Comparison of ENCODE assay signal across 2 cellular contexts in the genomic region with DNA sequence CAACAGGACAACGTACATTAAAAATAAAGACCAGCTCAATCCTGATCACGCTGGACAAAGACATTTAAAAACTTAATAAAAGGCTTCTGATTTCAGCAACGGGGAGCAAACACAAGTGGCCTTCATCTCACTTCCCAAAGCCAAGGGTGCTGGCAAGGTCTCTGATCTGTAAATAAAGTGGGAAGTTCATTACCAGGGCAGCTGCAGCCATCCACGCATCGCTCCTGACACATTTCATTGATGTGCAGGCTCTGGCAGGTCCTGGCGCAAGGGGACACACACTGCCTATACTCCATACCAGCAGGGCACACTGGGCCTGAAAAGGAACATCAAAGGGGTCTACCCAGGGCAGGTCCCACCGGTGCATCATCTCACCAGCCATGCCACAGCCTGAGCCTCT.
TF ChIP-seq lines count a peak whose summit lies in the region.

No MANE protein-coding gene starts in this region.

TF ChIP-seq in IMR-90, 13 proteins besides CTCF, POLR2A, EP300 and RAD21:
- TF ChIP-seq NFE2L2 (IDR thresholded peaks at IDR 0.05; ENCODE audit: low read depth, low read length) (no peak), CEBPB (IDR thresholded peaks at IDR 0.05; ENCODE audit: low read depth, low read length) (no peak), FOS (IDR thresholded peaks at IDR 0.05; ENCODE audit: low read depth, low read length) (no peak), BHLHE40 (IDR thresholded peaks at IDR 0.05; ENCODE audit: low read depth, low read length) (no peak), RCOR1 (IDR thresholded peaks at IDR 0.05; ENCODE audit: insufficient replicate concordance, low read length) (no peak), CHD1 (IDR thresholded peaks at IDR 0.05; ENCODE audit: low read depth, low read length) (no peak), RFX5 (IDR thresholded peaks at IDR 0.05; ENCODE audit: low read depth, low read length) (no peak), MAFK (IDR thresholded peaks at IDR 0.05; ENCODE audit: low read depth, low read length) (no peak), MXI1 (IDR thresholded peaks at IDR 0.05; ENCODE audit: borderline replicate concordance, low read depth, low read length) (no peak), SMC3 (IDR thresholded peaks at IDR 0.05; ENCODE audit: low read depth, low read length) (no peak), MAZ (IDR thresholded peaks at IDR 0.05; ENCODE audit: borderline replicate concordance, low read depth, low read length) (no peak)
- TF ChIP-seq, protein P1, sequence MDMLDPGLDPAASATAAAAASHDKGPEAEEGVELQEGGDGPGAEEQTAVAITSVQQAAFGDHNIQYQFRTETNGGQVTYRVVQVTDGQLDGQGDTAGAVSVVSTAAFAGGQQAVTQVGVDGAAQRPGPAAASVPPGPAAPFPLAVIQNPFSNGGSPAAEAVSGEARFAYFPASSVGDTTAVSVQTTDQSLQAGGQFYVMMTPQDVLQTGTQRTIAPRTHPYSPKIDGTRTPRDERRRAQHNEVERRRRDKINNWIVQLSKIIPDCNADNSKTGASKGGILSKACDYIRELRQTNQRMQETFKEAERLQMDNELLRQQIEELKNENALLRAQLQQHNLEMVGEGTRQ (IDR thresholded peaks at IDR 0.05; ENCODE audit: low read depth, low read length) = no peak
- TF ChIP-seq, protein P2, sequence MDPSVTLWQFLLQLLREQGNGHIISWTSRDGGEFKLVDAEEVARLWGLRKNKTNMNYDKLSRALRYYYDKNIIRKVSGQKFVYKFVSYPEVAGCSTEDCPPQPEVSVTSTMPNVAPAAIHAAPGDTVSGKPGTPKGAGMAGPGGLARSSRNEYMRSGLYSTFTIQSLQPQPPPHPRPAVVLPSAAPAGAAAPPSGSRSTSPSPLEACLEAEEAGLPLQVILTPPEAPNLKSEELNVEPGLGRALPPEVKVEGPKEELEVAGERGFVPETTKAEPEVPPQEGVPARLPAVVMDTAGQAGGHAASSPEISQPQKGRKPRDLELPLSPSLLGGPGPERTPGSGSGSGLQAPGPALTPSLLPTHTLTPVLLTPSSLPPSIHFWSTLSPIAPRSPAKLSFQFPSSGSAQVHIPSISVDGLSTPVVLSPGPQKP (IDR thresholded peaks at IDR 0.05; ENCODE audit: borderline replicate concordance, low read depth, low read length) = no peak

TF ChIP-seq in HepG2, 621 proteins besides CTCF, POLR2A, EP300 and RAD21 (continues in another document):
- TF ChIP-seq SOX6 (IDR thresholded peaks at IDR 0.05) = no peak
- TF ChIP-seq SOX6 (CRISPR knock-in tag; IDR thresholded peaks at IDR 0.05) = peak; percentile 64
- peak; percentile 57 for TF ChIP-seq NR2F6 (IDR thresholded peaks at IDR 0.05)
- TF ChIP-seq NR2F6 (CRISPR knock-in tag; IDR thresholded peaks at IDR 0.05) = peak; percentile 61
- TF ChIP-seq ZNF607 (CRISPR knock-in tag; IDR thresholded peaks at IDR 0.05; ENCODE audit: borderline replicate concordance) = no peak; the same call in 1 of the 2 replicates
- no peak for TF ChIP-seq CCAR2 (optimal IDR thresholded peaks at IDR 0.05; ENCODE audit: low read depth, low read length)
- peak; percentile 70; the same call in 1 of the 2 replicates for TF ChIP-seq FOXA3 (CRISPR knock-in tag; IDR thresholded peaks at IDR 0.05)
- no peak for TF ChIP-seq WIZ (CRISPR knock-in tag; IDR thresholded peaks at IDR 0.05)
- TF ChIP-seq, protein P3, sequence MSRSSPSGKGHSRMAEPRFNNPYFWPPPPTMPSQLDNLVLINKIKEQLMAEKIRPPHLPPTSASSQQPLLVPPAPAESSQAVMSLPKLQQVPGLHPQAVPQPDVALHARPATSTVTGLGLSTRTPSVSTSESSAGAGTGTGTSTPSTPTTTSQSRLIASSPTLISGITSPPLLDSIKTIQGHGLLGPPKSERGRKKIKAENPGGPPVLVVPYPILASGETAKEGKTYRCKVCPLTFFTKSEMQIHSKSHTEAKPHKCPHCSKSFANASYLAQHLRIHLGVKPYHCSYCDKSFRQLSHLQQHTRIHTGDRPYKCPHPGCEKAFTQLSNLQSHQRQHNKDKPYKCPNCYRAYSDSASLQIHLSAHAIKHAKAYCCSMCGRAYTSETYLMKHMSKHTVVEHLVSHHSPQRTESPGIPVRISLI (CRISPR knock-in tag; IDR thresholded peaks at IDR 0.05; ENCODE audit: borderline replicate concordance) = no peak
- TF ChIP-seq GATAD2A (CRISPR knock-in tag; IDR thresholded peaks at IDR 0.05) = peak; percentile 40
- no peak for TF ChIP-seq FOXA1 (IDR thresholded peaks at IDR 0.05)
- TF ChIP-seq FOXA1 (CRISPR knock-in tag; IDR thresholded peaks at IDR 0.05) = peak; percentile 79
- TF ChIP-seq, protein P4, sequence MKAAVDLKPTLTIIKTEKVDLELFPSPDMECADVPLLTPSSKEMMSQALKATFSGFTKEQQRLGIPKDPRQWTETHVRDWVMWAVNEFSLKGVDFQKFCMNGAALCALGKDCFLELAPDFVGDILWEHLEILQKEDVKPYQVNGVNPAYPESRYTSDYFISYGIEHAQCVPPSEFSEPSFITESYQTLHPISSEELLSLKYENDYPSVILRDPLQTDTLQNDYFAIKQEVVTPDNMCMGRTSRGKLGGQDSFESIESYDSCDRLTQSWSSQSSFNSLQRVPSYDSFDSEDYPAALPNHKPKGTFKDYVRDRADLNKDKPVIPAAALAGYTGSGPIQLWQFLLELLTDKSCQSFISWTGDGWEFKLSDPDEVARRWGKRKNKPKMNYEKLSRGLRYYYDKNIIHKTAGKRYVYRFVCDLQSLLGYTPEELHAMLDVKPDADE (CRISPR knock-in tag; IDR thresholded peaks at IDR 0.05) = no peak
- TF ChIP-seq, protein P5, sequence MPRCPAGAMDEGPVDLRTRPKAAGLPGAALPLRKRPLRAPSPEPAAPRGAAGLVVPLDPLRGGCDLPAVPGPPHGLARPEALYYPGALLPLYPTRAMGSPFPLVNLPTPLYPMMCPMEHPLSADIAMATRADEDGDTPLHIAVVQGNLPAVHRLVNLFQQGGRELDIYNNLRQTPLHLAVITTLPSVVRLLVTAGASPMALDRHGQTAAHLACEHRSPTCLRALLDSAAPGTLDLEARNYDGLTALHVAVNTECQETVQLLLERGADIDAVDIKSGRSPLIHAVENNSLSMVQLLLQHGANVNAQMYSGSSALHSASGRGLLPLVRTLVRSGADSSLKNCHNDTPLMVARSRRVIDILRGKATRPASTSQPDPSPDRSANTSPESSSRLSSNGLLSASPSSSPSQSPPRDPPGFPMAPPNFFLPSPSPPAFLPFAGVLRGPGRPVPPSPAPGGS (CRISPR knock-in tag; IDR thresholded peaks at IDR 0.05) = no peak
- no peak for TF ChIP-seq ZNF496 (CRISPR knock-in tag; IDR thresholded peaks at IDR 0.05; ENCODE audit: insufficient replicate concordance)
- TF ChIP-seq ZNF24 (IDR thresholded peaks at IDR 0.05) = no peak
- peak; percentile 50; the same call in 1 of the 2 replicates for TF ChIP-seq NCOR1 (IDR thresholded peaks at IDR 0.05; ENCODE audit: borderline replicate concordance, low read length)
- TF ChIP-seq MATR3 (CRISPR knock-in tag; IDR thresholded peaks at IDR 0.05) = no peak
- TF ChIP-seq BORCS8-MEF2B (CRISPR knock-in tag; IDR thresholded peaks at IDR 0.05) = 0 out of 2 replicates have a peak, but pooled peaks have one; percentile 31
- no peak for TF ChIP-seq ZNF790 (CRISPR knock-in tag; IDR thresholded peaks at IDR 0.05; ENCODE audit: borderline replicate concordance)
- TF ChIP-seq, protein P6, sequence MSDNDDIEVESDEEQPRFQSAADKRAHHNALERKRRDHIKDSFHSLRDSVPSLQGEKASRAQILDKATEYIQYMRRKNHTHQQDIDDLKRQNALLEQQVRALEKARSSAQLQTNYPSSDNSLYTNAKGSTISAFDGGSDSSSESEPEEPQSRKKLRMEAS (IDR thresholded peaks at IDR 0.05) = peak; percentile 17; the same call in 1 of the 2 replicates
- no peak for TF ChIP-seq ZNF354B (CRISPR knock-in tag; IDR thresholded peaks at IDR 0.05)
- TF ChIP-seq, protein P7, sequence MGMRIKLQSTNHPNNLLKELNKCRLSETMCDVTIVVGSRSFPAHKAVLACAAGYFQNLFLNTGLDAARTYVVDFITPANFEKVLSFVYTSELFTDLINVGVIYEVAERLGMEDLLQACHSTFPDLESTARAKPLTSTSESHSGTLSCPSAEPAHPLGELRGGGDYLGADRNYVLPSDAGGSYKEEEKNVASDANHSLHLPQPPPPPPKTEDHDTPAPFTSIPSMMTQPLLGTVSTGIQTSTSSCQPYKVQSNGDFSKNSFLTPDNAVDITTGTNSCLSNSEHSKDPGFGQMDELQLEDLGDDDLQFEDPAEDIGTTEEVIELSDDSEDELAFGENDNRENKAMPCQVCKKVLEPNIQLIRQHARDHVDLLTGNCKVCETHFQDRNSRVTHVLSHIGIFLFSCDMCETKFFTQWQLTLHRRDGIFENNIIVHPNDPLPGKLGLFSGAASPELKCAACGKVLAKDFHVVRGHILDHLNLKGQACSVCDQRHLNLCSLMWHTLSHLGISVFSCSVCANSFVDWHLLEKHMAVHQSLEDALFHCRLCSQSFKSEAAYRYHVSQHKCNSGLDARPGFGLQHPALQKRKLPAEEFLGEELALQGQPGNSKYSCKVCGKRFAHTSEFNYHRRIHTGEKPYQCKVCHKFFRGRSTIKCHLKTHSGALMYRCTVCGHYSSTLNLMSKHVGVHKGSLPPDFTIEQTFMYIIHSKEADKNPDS (CRISPR knock-in tag; IDR thresholded peaks at IDR 0.05) = no peak
- no peak for TF ChIP-seq RCOR2 (CRISPR knock-in tag; IDR thresholded peaks at IDR 0.05)
- no peak for TF ChIP-seq ZNF768 (CRISPR knock-in tag; IDR thresholded peaks at IDR 0.05)
- peak; percentile 99 for TF ChIP-seq RARA (CRISPR knock-in tag; IDR thresholded peaks at IDR 0.05)
- TF ChIP-seq, protein P8, sequence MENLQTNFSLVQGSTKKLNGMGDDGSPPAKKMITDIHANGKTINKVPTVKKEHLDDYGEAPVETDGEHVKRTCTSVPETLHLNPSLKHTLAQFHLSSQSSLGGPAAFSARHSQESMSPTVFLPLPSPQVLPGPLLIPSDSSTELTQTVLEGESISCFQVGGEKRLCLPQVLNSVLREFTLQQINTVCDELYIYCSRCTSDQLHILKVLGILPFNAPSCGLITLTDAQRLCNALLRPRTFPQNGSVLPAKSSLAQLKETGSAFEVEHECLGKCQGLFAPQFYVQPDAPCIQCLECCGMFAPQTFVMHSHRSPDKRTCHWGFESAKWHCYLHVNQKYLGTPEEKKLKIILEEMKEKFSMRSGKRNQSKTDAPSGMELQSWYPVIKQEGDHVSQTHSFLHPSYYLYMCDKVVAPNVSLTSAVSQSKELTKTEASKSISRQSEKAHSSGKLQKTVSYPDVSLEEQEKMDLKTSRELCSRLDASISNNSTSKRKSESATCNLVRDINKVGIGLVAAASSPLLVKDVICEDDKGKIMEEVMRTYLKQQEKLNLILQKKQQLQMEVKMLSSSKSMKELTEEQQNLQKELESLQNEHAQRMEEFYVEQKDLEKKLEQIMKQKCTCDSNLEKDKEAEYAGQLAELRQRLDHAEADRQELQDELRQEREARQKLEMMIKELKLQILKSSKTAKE (CRISPR knock-in tag; IDR thresholded peaks at IDR 0.05; ENCODE audit: borderline replicate concordance) = peak; percentile 57; the same call in 1 of the 2 replicates
- no peak for TF ChIP-seq KDM5B (CRISPR knock-in tag; IDR thresholded peaks at IDR 0.05; ENCODE audit: borderline replicate concordance)
- peak; percentile 94 for TF ChIP-seq SKI (IDR thresholded peaks at IDR 0.05; ENCODE audit: partially characterized antibody)
- peak; percentile 78 for TF ChIP-seq NR2F2 (IDR thresholded peaks at IDR 0.05; ENCODE audit: borderline replicate concordance, low read depth)
- TF ChIP-seq, protein P9, sequence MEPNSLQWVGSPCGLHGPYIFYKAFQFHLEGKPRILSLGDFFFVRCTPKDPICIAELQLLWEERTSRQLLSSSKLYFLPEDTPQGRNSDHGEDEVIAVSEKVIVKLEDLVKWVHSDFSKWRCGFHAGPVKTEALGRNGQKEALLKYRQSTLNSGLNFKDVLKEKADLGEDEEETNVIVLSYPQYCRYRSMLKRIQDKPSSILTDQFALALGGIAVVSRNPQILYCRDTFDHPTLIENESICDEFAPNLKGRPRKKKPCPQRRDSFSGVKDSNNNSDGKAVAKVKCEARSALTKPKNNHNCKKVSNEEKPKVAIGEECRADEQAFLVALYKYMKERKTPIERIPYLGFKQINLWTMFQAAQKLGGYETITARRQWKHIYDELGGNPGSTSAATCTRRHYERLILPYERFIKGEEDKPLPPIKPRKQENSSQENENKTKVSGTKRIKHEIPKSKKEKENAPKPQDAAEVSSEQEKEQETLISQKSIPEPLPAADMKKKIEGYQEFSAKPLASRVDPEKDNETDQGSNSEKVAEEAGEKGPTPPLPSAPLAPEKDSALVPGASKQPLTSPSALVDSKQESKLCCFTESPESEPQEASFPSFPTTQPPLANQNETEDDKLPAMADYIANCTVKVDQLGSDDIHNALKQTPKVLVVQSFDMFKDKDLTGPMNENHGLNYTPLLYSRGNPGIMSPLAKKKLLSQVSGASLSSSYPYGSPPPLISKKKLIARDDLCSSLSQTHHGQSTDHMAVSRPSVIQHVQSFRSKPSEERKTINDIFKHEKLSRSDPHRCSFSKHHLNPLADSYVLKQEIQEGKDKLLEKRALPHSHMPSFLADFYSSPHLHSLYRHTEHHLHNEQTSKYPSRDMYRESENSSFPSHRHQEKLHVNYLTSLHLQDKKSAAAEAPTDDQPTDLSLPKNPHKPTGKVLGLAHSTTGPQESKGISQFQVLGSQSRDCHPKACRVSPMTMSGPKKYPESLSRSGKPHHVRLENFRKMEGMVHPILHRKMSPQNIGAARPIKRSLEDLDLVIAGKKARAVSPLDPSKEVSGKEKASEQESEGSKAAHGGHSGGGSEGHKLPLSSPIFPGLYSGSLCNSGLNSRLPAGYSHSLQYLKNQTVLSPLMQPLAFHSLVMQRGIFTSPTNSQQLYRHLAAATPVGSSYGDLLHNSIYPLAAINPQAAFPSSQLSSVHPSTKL (CRISPR knock-in tag; IDR thresholded peaks at IDR 0.05) = peak; percentile 70
- TF ChIP-seq HNF4A (CRISPR knock-in tag; IDR thresholded peaks at IDR 0.05) = 0 out of 2 replicates have a peak, but pooled peaks have one; percentile 33
- no peak; the same call in 1 of the 2 replicates for TF ChIP-seq FOXK1 (CRISPR knock-in tag; IDR thresholded peaks at IDR 0.05; ENCODE audit: borderline replicate concordance, low read depth)
- TF ChIP-seq RXRB (CRISPR knock-in tag; IDR thresholded peaks at IDR 0.05; ENCODE audit: borderline replicate concordance) = peak; percentile 78
- TF ChIP-seq ZNF260 (CRISPR knock-in tag; IDR thresholded peaks at IDR 0.05; ENCODE audit: borderline replicate concordance, low read depth) = no peak
- TF ChIP-seq NR2F1 (CRISPR knock-in tag; IDR thresholded peaks at IDR 0.05) = peak; percentile 51 to 70; a peak in 3 of 4 replicates
- TF ChIP-seq SOX13 (IDR thresholded peaks at IDR 0.05) = no peak
- TF ChIP-seq SOX13 (CRISPR knock-in tag; conservative IDR thresholded peaks at IDR 0.05 in 1 of 2, IDR thresholded peaks at IDR 0.05 in 1 of 2) = peak in 1 of 2 experiments; percentile 81; a peak in 2 of 4 replicates
- no peak for TF ChIP-seq ZNF776 (CRISPR knock-in tag; IDR thresholded peaks at IDR 0.05)
- 0 out of 2 replicates have a peak, but pooled peaks have one; percentile 29 for TF ChIP-seq NCOA2 (CRISPR knock-in tag; IDR thresholded peaks at IDR 0.05)
- TF ChIP-seq FOSL2 (CRISPR knock-in tag; IDR thresholded peaks at IDR 0.05) = peak; percentile 48
- TF ChIP-seq, protein P10, sequence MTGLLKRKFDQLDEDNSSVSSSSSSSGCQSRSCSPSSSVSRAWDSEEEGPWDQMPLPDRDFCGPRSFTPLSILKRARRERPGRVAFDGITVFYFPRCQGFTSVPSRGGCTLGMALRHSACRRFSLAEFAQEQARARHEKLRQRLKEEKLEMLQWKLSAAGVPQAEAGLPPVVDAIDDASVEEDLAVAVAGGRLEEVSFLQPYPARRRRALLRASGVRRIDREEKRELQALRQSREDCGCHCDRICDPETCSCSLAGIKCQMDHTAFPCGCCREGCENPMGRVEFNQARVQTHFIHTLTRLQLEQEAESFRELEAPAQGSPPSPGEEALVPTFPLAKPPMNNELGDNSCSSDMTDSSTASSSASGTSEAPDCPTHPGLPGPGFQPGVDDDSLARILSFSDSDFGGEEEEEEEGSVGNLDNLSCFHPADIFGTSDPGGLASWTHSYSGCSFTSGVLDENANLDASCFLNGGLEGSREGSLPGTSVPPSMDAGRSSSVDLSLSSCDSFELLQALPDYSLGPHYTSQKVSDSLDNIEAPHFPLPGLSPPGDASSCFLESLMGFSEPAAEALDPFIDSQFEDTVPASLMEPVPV (CRISPR knock-in tag; IDR thresholded peaks at IDR 0.05) = no peak
- no peak for TF ChIP-seq CREM (IDR thresholded peaks at IDR 0.05)
- no peak for TF ChIP-seq CREM (CRISPR knock-in tag; IDR thresholded peaks at IDR 0.05)
